ENCODE assay signal across 16 cellular contexts in genomic region chr19:18898533-18899408, GRCh38. TPM values are rescaled to one million over a fixed set of nuclear protein-coding genes. Genes with fewer than 3 reads are reported as not detected.
"Had no signal": no experiment of that assay in that cellular context is flagged by ENCODE, and none has a peak within 500 bp of the region (broad histone marks: within the 10 kb centered on the region; RNA-seq: fewer than 3 reads in every experiment).

No MANE protein-coding gene starts in this region.

- H3K27ac ChIP-seq: epithelial cell of prostate, pancreas, upper lobe of right lung, VCaP had no signal

- H3K4me1 ChIP-seq: pancreas had no signal

- H3K27me3 ChIP-seq: testis had no signal

- H3K9me3 ChIP-seq: pancreas, testis, upper lobe of right lung had no signal

- H3K4me3 ChIP-seq: coronary artery, pancreas, testis, upper lobe of right lung had no signal

- DNase-seq: activated CD4-positive, alpha-beta T cell treated with anti-CD3 and anti-CD28 coated beads for 4 hours; activated CD8-positive, alpha-beta memory T cell treated with anti-CD3 and anti-CD28 coated beads, Interleukin-2, amount 50 U/mL, for 4 hours; activated CD8-positive, alpha-beta T cell treated with anti-CD3 and anti-CD28 coated beads for 36 hours; activated naive CD4-positive, alpha-beta T cell treated with Interleukin-2 at 50 U/mL for 16 hours; activated naive CD8-positive, alpha-beta T cell treated with anti-CD3 and anti-CD28 coated beads, Interleukin-2, amount 50 U/mL, for 24 hours; effector memory CD8-positive, alpha-beta T cell; immature natural killer cell; stimulated activated CD4-positive, alpha-beta T cell treated with anti-CD3 and anti-CD28 coated beads, Interleukin-15, amount 100 ng/mL, for 24 hours; stimulated activated CD4-positive, alpha-beta T cell treated with anti-CD3 and anti-CD28 coated beads, Interleukin-4, amount 100 ng/mL, for 24 hours; T-helper 9 cell; testis; upper lobe of right lung had no signal

- ATAC-seq: activated CD8-positive, alpha-beta T cell treated with anti-CD3 and anti-CD28 coated beads for 36 hours; activated naive CD8-positive, alpha-beta T cell treated with anti-CD3 and anti-CD28 coated beads, Interleukin-2, amount 50 U/mL, for 24 hours; effector memory CD8-positive, alpha-beta T cell; upper lobe of right lung had no signal

RNA-seq across cellular contexts. Expression of gene CERS1, which starts 2.8 kb away (rescaled TPM):
- total RNA-seq: upper lobe of right lung had no signal
- polyA plus RNA-seq: immature natural killer cell had no signal
